Comparison of ENCODE assay signal across 16 cellular contexts in genomic region chr5:135331612-135332011, GRCh38.
DNase-seq lines count a peak whose midpoint lies in the region; ATAC-seq and TF ChIP-seq lines count a peak whose summit lies in the region.
"Had no signal": no experiment of that assay in that cellular context is flagged by ENCODE, and none has a peak within 500 bp of the region (broad histone marks: within the 10 kb centered on the region; RNA-seq: fewer than 3 reads in every experiment).

No MANE protein-coding gene starts in this region.

- ATAC-seq in central memory CD8-positive, alpha-beta T cell (replicated peaks; ENCODE audit: extremely low read depth, poor library complexity, severe bottlenecking) = no peak
- no peak for ATAC-seq in GM18520 (IDR thresholded peaks at IDR 0.05; ENCODE audit: unreplicated experiment)

- no peaks in the 10 kb centered on the region for H3K9me2 ChIP-seq in SK-N-SH

- POLR2A ChIA-PET in HEK293 (lab: Yijun Ruan, JAX) (no interaction called here), SK-N-SH (lab: Yijun Ruan, JAX) (no interaction called here)

- no peak overlapping the region for H3K9ac ChIP-seq in SK-N-SH

- no peak for TF ChIP-seq RAD21 in SK-N-SH (IDR thresholded peaks at IDR 0.05; ENCODE audit: low read length)

- no peak overlapping the region for H3K27ac ChIP-seq in HEK293 (ENCODE audit: extremely low read depth, low read depth, low read length)
- H3K27ac ChIP-seq in SK-N-SH (ENCODE audit: low read depth in 2 of 2, low read length in 1 of 2) = no peak overlapping the region
- H3K27ac ChIP-seq: C4-2B had no signal

- H3K9me3 ChIP-seq in HEK293 (ENCODE audit: control insufficient read depth, insufficient read depth, low read depth, low read length) (no peaks in the 10 kb centered on the region), SK-N-SH (no peaks in the 10 kb centered on the region)

- H3K27ac Mint-ChIP-seq in activated naive CD4-positive, alpha-beta T cell treated with anti-CD3 and anti-CD28 coated beads, Interleukin-2, amount 10 ng/mL, durations not matched to agents 7 days and 5 days = peak overlapping the region; percentile 13
- no peak overlapping the region for H3K27ac Mint-ChIP-seq in activated naive CD4-positive, alpha-beta T cell treated with anti-CD3 and anti-CD28 coated beads for 36 hours
- H3K27ac Mint-ChIP-seq in central memory CD8-positive, alpha-beta T cell (ENCODE audit: low read depth) = peak overlapping the region; percentile 46
- H3K27ac Mint-ChIP-seq: B cell, GM23338, IgD-negative memory B cell had no signal

- H3F3A ChIP-seq in SK-N-SH (replicated peaks; ENCODE audit: insufficient read depth) = peaks cover 15% of the 10 kb centered on the region

- no peak overlapping the region for H3K4me3 Mint-ChIP-seq in activated naive CD4-positive, alpha-beta T cell treated with anti-CD3 and anti-CD28 coated beads, Interleukin-2, amount 10 ng/mL, durations not matched to agents 7 days and 5 days
- no peak overlapping the region for H3K4me3 Mint-ChIP-seq in activated naive CD4-positive, alpha-beta T cell treated with anti-CD3 and anti-CD28 coated beads for 36 hours
- H3K4me3 Mint-ChIP-seq in central memory CD8-positive, alpha-beta T cell = no peak overlapping the region
- H3K4me3 Mint-ChIP-seq: B cell; CD4-positive, alpha-beta memory T cell; GM23338; IgD-negative memory B cell had no signal

- CTCF ChIA-PET in activated naive CD4-positive, alpha-beta T cell treated with anti-CD3 and anti-CD28 coated beads, Interleukin-2, amount 10 ng/mL, durations not matched to agents 7 days and 5 days (lab: Charles Lee) = interaction anchor here (1.0 to 1.9 kb wide), 4 partner anchors 13 to 128 kb away, joined by 3 to 5 read pairs (median 3); no protein-coding TSS in a partner anchor
- CTCF ChIA-PET in activated naive CD4-positive, alpha-beta T cell treated with anti-CD3 and anti-CD28 coated beads for 36 hours (lab: Charles Lee) = no interaction called here
- CTCF ChIA-PET in HEK293 (lab: Yijun Ruan, JAX) (interaction anchor here (0.6 to 1.6 kb wide), 3 partner anchors 78 to 117 kb away, joined by 3 to 4 read pairs (median 4); no protein-coding TSS in a partner anchor), SK-N-SH (lab: Yijun Ruan, JAX) (interaction anchor here (0.6 to 3.0 kb wide), 25 partner anchors 9 to 303 kb away, joined by 3 to 17 read pairs (median 4); no protein-coding TSS in a partner anchor)

- intact Hi-C loops in activated naive CD4-positive, alpha-beta T cell treated with anti-CD3 and anti-CD28 coated beads for 36 hours (cut with micrococcal nuclease) = loop anchor here (1.0 to 5.0 kb wide), 2 partner anchors 140 to 424 kb away; partner anchors contain the start of gene PCBD2
- intact Hi-C loops in posterior vena cava (cut with DNase I) = loop anchor here (5.0 to 10.0 kb wide), 2 partner anchors 139 to 297 kb away; partner anchors contain the start of gene PITX1 (in 1 of the 2)

- no peaks in the 10 kb centered on the region for H3K9me3 Mint-ChIP-seq in activated naive CD4-positive, alpha-beta T cell treated with anti-CD3 and anti-CD28 coated beads, Interleukin-2, amount 10 ng/mL, durations not matched to agents 7 days and 5 days
- no peaks in the 10 kb centered on the region for H3K9me3 Mint-ChIP-seq in activated naive CD4-positive, alpha-beta T cell treated with anti-CD3 and anti-CD28 coated beads for 36 hours
- H3K9me3 Mint-ChIP-seq in central memory CD8-positive, alpha-beta T cell = no peaks in the 10 kb centered on the region
- H3K9me3 Mint-ChIP-seq: CD4-positive, alpha-beta memory T cell; GM23338 had no signal

- H3K27me3 ChIP-seq in SK-N-SH (ENCODE audit: insufficient read depth) = no peaks in the 10 kb centered on the region

- no peaks in the 10 kb centered on the region for H3K4me1 ChIP-seq in HEK293 (ENCODE audit: control insufficient read depth, insufficient read depth, low read length)
- peaks cover 0 to 12% of the 10 kb centered on the region in 2 experiments; a peak in 2 of 4 replicates for H3K4me1 ChIP-seq in SK-N-SH (ENCODE audit: control insufficient read depth in 1 of 2, insufficient read depth in 2 of 2, low read depth in 1 of 2, low read length in 1 of 2)

- H3K79me2 ChIP-seq in SK-N-SH (ENCODE audit: insufficient read depth) = no peaks in the 10 kb centered on the region

- TF ChIP-seq EP300 in SK-N-SH (IDR thresholded peaks at IDR 0.05; ENCODE audit: borderline replicate concordance in 1 of 2, low read depth in 1 of 2, low read length in 1 of 2) = no peak

- peaks cover 37% of the 10 kb centered on the region for H3K36me3 Mint-ChIP-seq in activated naive CD4-positive, alpha-beta T cell treated with anti-CD3 and anti-CD28 coated beads, Interleukin-2, amount 10 ng/mL, durations not matched to agents 7 days and 5 days
- H3K36me3 Mint-ChIP-seq in activated naive CD4-positive, alpha-beta T cell treated with anti-CD3 and anti-CD28 coated beads for 36 hours (ENCODE audit: low read depth) = peaks cover 7% of the 10 kb centered on the region
- peaks cover 18% of the 10 kb centered on the region for H3K36me3 Mint-ChIP-seq in central memory CD8-positive, alpha-beta T cell (ENCODE audit: insufficient read depth)

- H3K36me3 ChIP-seq in HEK293 (ENCODE audit: control insufficient read depth in 2 of 2, insufficient read depth in 1 of 2, low read length in 2 of 2) (peaks cover 0 to 51% of the 10 kb centered on the region in 2 experiments; a peak in 1 of 3 replicates), SK-N-SH (replicated peaks in 1 of 2; ENCODE audit: control insufficient read depth in 1 of 2, insufficient read depth in 2 of 2, low read length in 1 of 2) (peaks cover 15 to 50% of the 10 kb centered on the region in 2 experiments)

- H3K4me3 ChIP-seq in HEK293 (ENCODE audit: low read depth, low read length) = no peak overlapping the region
- H3K4me3 ChIP-seq in SK-N-SH (ENCODE audit: low read depth in 2 of 2, low read length in 1 of 2) = no peak overlapping the region
- H3K4me3 ChIP-seq: GM23338 had no signal

- peaks cover 26% of the 10 kb centered on the region for H3K4me1 Mint-ChIP-seq in activated naive CD4-positive, alpha-beta T cell treated with anti-CD3 and anti-CD28 coated beads, Interleukin-2, amount 10 ng/mL, durations not matched to agents 7 days and 5 days
- H3K4me1 Mint-ChIP-seq in activated naive CD4-positive, alpha-beta T cell treated with anti-CD3 and anti-CD28 coated beads for 36 hours (ENCODE audit: low read depth) = peaks cover under 1% of the 10 kb centered on the region
- H3K4me1 Mint-ChIP-seq in central memory CD8-positive, alpha-beta T cell = no peaks in the 10 kb centered on the region
- H3K4me1 Mint-ChIP-seq: B cell, GM23338 had no signal

- WGBS in SK-N-SH (ENCODE audit: low lambda C conversion rate) = 93% methylated on average over 3 of the region's 3 CpGs

- H4K20me1 ChIP-seq in SK-N-SH (ENCODE audit: insufficient read depth) = peaks cover 7% of the 10 kb centered on the region; the same call in 1 of the 2 replicates

- no peaks in the 10 kb centered on the region for H3K27me3 Mint-ChIP-seq in activated naive CD4-positive, alpha-beta T cell treated with anti-CD3 and anti-CD28 coated beads, Interleukin-2, amount 10 ng/mL, durations not matched to agents 7 days and 5 days
- H3K27me3 Mint-ChIP-seq in activated naive CD4-positive, alpha-beta T cell treated with anti-CD3 and anti-CD28 coated beads for 36 hours (ENCODE audit: low read depth) = no peaks in the 10 kb centered on the region
- H3K27me3 Mint-ChIP-seq in central memory CD8-positive, alpha-beta T cell = no peaks in the 10 kb centered on the region
- H3K27me3 Mint-ChIP-seq: B cell; CD4-positive, alpha-beta memory T cell; IgD-negative memory B cell had no signal

- H2AFZ ChIP-seq in SK-N-SH (ENCODE audit: low read depth) = no peak overlapping the region
- H2AFZ ChIP-seq: GM23338 had no signal

- DNase-seq in activated naive CD4-positive, alpha-beta T cell treated with anti-CD3 and anti-CD28 coated beads, Interleukin-2, amount 10 ng/mL, durations not matched to agents 7 days and 5 days = no peak
- DNase-seq in activated naive CD4-positive, alpha-beta T cell treated with anti-CD3 and anti-CD28 coated beads for 36 hours = no peak
- no peak for DNase-seq in central memory CD8-positive, alpha-beta T cell (ENCODE audit: low spot score in 2 of 2)
- DNase-seq in SK-N-SH = no peak
- DNase-seq in posterior vena cava (ENCODE audit: low spot score) = no peak
- DNase-seq: CD4-positive, alpha-beta memory T cell; DMS153; DMS79 treated with DMSO at 0.1 percent for 48 hours; EL; H7 had no signal

- no peak overlapping the region for H3K4me2 ChIP-seq in SK-N-SH
- H3K4me2 ChIP-seq: GM23338 had no signal

- TF ChIP-seq CTCF in HEK293 (tag by site-specific recombination; IDR thresholded peaks at IDR 0.05) (no peak), SK-N-SH (IDR thresholded peaks at IDR 0.05) (no peak)

TF ChIP-seq in HEK293, 187 proteins besides CTCF, POLR2A, EP300 and RAD21 (continues in another document):
- TF ChIP-seq ZNF146 (tag by site-specific recombination; IDR thresholded peaks at IDR 0.05) (no peak), ZNF544 (tag by site-specific recombination; IDR thresholded peaks at IDR 0.05) (no peak), KLF9 (tag by site-specific recombination; IDR thresholded peaks at IDR 0.05; ENCODE audit: low read depth) (no peak), ZNF768 (tag by site-specific recombination; IDR thresholded peaks at IDR 0.05) (peak; percentile 57; the same call in 1 of the 2 replicates)

TF ChIP-seq in SK-N-SH, 30 proteins besides CTCF, POLR2A, EP300 and RAD21:
- TF ChIP-seq MAX (IDR thresholded peaks at IDR 0.05; ENCODE audit: low read depth) (no peak), USF1 (IDR thresholded peaks at IDR 0.05; ENCODE audit: borderline replicate concordance, low read depth) (no peak), POLR2AphosphoS5 (IDR thresholded peaks at IDR 0.05; ENCODE audit: low read depth, low read length) (no peak)
